ENCODE assay signal across 10 cellular contexts in the genomic region with DNA sequence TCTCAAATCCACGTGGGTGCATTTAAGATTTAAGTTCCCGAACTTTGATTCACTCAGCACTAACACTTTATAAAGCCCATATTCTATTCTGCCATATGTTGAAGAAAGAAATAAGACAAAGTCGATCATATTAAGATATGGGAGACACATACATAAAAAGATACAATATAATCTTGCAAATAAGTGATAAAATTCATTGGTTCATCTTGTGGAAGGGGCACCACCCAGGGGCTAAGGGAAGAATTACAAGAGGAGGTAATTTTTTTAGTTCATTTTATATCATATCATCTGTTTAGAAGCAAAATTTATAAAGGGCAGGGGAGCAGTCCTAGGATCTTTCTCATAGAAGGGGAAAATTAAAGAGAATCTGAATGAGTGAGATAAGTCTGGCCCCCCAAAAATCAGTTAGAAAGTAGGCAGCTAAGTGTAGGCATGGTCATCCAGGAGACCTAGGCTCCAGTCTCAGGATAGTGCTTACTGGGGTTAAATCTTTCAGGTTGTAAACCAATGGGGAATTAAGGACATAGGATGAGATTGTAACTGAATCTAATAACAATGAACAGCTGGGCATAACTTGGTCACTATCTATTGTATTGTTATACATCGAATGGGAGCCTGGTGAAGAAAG.
DNase-seq lines count a peak whose midpoint lies in the region; ATAC-seq and TF ChIP-seq lines count a peak whose summit lies in the region.
"Had no signal": no experiment of that assay in that cellular context is flagged by ENCODE, and none has a peak within 500 bp of the region (broad histone marks: within the 10 kb centered on the region; RNA-seq: fewer than 3 reads in every experiment).

No MANE protein-coding gene starts in this region.

- H3K27me3 Mint-ChIP-seq in MCF 10A (ENCODE audit: insufficient read depth, unreplicated experiment), result no peaks in the 10 kb centered on the region

- H3K4me3 ChIP-seq in breast epithelium, result no peak overlapping the region
- H3K4me3 ChIP-seq in epithelial cell of proximal tubule (ENCODE audit: low read depth, low read length), result no peak overlapping the region
- H3K4me3 ChIP-seq in testis, result no peak overlapping the region
- no peak overlapping the region for H3K4me3 ChIP-seq in spleen

- H3K36me3 ChIP-seq in breast epithelium, result no peaks in the 10 kb centered on the region
- H3K36me3 ChIP-seq in testis (ENCODE audit: low read depth, missing control alignments), result no peaks in the 10 kb centered on the region
- peaks cover 0 to 6% (median 0%) of the 10 kb centered on the region in 6 donors for H3K36me3 ChIP-seq in spleen

- peak; percentile 37 for DNase-seq in MCF 10A (ENCODE audit: unreplicated experiment)
- no peak for DNase-seq in breast epithelium (ENCODE audit: low spot score in 2 of 2)
- DNase-seq in OCI-M1 (lab: John Stamatoyannopoulos, UW), result peak; percentile 38
- no peak for DNase-seq in epithelial cell of proximal tubule (ENCODE audit: low read depth)
- no peak for DNase-seq in testis
- no peak for DNase-seq in spleen
- no peak for DNase-seq in GM20000 (ENCODE audit: low spot score)
- DNase-seq: activated CD4-positive, alpha-beta T cell treated with anti-CD3 and anti-CD28 coated beads for 4 hours had no signal

- peaks cover 20% of the 10 kb centered on the region for H3K36me3 Mint-ChIP-seq in MCF 10A (ENCODE audit: insufficient read depth, unreplicated experiment)

- no peaks in the 10 kb centered on the region for H3K9me3 Mint-ChIP-seq in MCF 10A (ENCODE audit: unreplicated experiment)

- H3K4me1 Mint-ChIP-seq in MCF 10A (ENCODE audit: insufficient read depth, unreplicated experiment), result no peaks in the 10 kb centered on the region

- H3K27me3 ChIP-seq in breast epithelium (no peaks in the 10 kb centered on the region), testis (no peaks in the 10 kb centered on the region), spleen (replicated peaks in 1 of 7) (no peaks in the 10 kb centered on the region)

- no peak overlapping the region for H3K27ac ChIP-seq in breast epithelium
- no peak overlapping the region for H3K27ac ChIP-seq in testis
- no peak overlapping the region for H3K27ac ChIP-seq in spleen
- H3K27ac ChIP-seq: HL-60 had no signal

- intact Hi-C loops in MCF 10A (cut with micrococcal nuclease), result no loop called here
- intact Hi-C loops in breast epithelium (cut with DNase I; ENCODE audit: low total_unique reads), result no loop called here
- intact Hi-C loops in testis (cut with DNase I; ENCODE audit: low total_unique reads), result no loop called here
- intact Hi-C loops in spleen (cut with DNase I; ENCODE audit: low total_unique reads), result no loop called here

- BruUV-seq in MCF 10A (replicated peaks; lab: Mats Ljungman, UMichigan), result no TSS peak

- H3K9me3 ChIP-seq in breast epithelium (no peaks in the 10 kb centered on the region), testis (no peaks in the 10 kb centered on the region), spleen (peaks cover 0 to 9% (median 6%) of the 10 kb centered on the region in 8 donors)

- CTCF ChIA-PET in MCF 10A (lab: Yijun Ruan, JAX), result interaction anchor here (0.6 to 4.7 kb wide), 3 partner anchors 12 to 56 kb away, joined by 3 to 32 read pairs (median 3); no protein-coding TSS in a partner anchor

- no peak for ATAC-seq in HG03139 (IDR thresholded peaks at IDR 0.05; ENCODE audit: unreplicated experiment)

- POLR2A ChIA-PET in MCF 10A (lab: Yijun Ruan, JAX), result no interaction called here

- TF ChIP-seq CTCF in MCF 10A (IDR thresholded peaks at IDR 0.05; ENCODE audit: unreplicated experiment) (peak; percentile 56), breast epithelium (IDR thresholded peaks at IDR 0.05) (peak in 1 of 3 donors; percentile 25), epithelial cell of proximal tubule (conservative IDR thresholded peaks at IDR 0.05; ENCODE audit: low read depth, low read length) (peak; percentile 52), testis (IDR thresholded peaks at IDR 0.05) (peak; percentile 26 to 69 (median 42)), spleen (IDR thresholded peaks at IDR 0.05 in 8 of 11, conservative IDR thresholded peaks at IDR 0.05 in 3 of 11) (peak in 4 of 11 experiments; percentile 11 to 40 (median 26)), GM20000 (IDR thresholded peaks at IDR 0.05; ENCODE audit: extremely low read depth, missing control alignments) (no peak)

- H3K4me3 Mint-ChIP-seq in MCF 10A (ENCODE audit: unreplicated experiment), result no peak overlapping the region

- 69 to 74% methylated on average over 4 of the region's 4 CpGs for WGBS in testis, 2 donors
- WGBS in spleen, 5 donors, result 72 to 79% (median 75%) methylated on average over 4 of the region's 4 CpGs

- no peak overlapping the region for H3K27ac Mint-ChIP-seq in MCF 10A (ENCODE audit: low read depth, unreplicated experiment)

- no peaks in the 10 kb centered on the region for H3K4me1 ChIP-seq in breast epithelium
- H3K4me1 ChIP-seq in testis, result peaks cover 11% of the 10 kb centered on the region
- no peaks in the 10 kb centered on the region for H3K4me1 ChIP-seq in spleen

- TF ChIP-seq POLR2A in breast epithelium (IDR thresholded peaks at IDR 0.05), result no peak
- no peak for TF ChIP-seq POLR2A in testis (IDR thresholded peaks at IDR 0.05)
- no peak for TF ChIP-seq POLR2A in spleen (IDR thresholded peaks at IDR 0.05)

Comparison
In these comparisons a context has a peak if more than half of its experiments do, and no peak if none do; other contexts are left out.
1. DNase-seq: peak in MCF 10A (single experiment) and OCI-M1 (single experiment); none in breast epithelium (0 of 2), epithelial cell of proximal tubule (single experiment), testis (single experiment), spleen (single experiment) and GM20000 (single experiment).